In genomic region chr20:1320016-1320415, GRCh38 we compare ENCODE assay signal across 20 cellular contexts. TPM values are rescaled to one million over a fixed set of nuclear protein-coding genes. Genes with fewer than 3 reads are reported as not detected.
DNase-seq lines count a peak whose midpoint lies in the region; TF ChIP-seq lines count a peak whose summit lies in the region.
"Had no signal": no experiment of that assay in that cellular context is flagged by ENCODE, and none has a peak within 500 bp of the region (broad histone marks: within the 10 kb centered on the region; RNA-seq: fewer than 3 reads in every experiment).

No MANE protein-coding gene starts in this region.

- H3K4me3 Mint-ChIP-seq in activated naive CD4-positive, alpha-beta T cell treated with anti-CD3 and anti-CD28 coated beads, Interleukin-2, amount 50 U/mL, for 24 hours, result no peak overlapping the region
- H3K4me3 Mint-ChIP-seq in IgD-negative memory B cell (no peak overlapping the region), neural crest cell (peak overlapping the region; percentile 28)
- no peak overlapping the region for H3K4me3 Mint-ChIP-seq in activated T-helper 2 cell treated with anti-CD3 and anti-CD28 coated beads, Interferon-gamma antibody, Interleukin-2, Interleukin-4, amounts not matched to agents 10 μg/mL and 5 μg/mL and 100 μg/mL, durations not matched to agents 14 hours and 24 hours and 36 hours (ENCODE audit: low read depth)
- H3K4me3 Mint-ChIP-seq: CD8-positive, alpha-beta T cell; HFFc6 had no signal

- intact Hi-C loops in spleen (cut with DNase I; ENCODE audit: low total_unique reads), result no loop called here
- intact Hi-C loops in activated T-helper 2 cell treated with anti-CD3 and anti-CD28 coated beads, Interferon-gamma antibody, Interleukin-2, Interleukin-4, amounts not matched to agents 10 μg/mL and 5 μg/mL and 100 μg/mL, durations not matched to agents 14 hours and 24 hours and 36 hours (cut with micrococcal nuclease), result loop anchor here (10.0 kb wide), 2 partner anchors 345 to 785 kb away; partner anchors contain the start of gene STK35

- peak overlapping the region; percentile 79 for H3K27ac Mint-ChIP-seq in activated naive CD4-positive, alpha-beta T cell treated with anti-CD3 and anti-CD28 coated beads, Interleukin-2, amount 50 U/mL, for 24 hours
- peak overlapping the region in 2 of 3 donors; percentile 37 to 57 for H3K27ac Mint-ChIP-seq in IgD-negative memory B cell
- H3K27ac Mint-ChIP-seq in neural crest cell (ENCODE audit: unreplicated experiment), result no peak overlapping the region
- no peak overlapping the region for H3K27ac Mint-ChIP-seq in activated T-helper 2 cell treated with anti-CD3 and anti-CD28 coated beads, Interferon-gamma antibody, Interleukin-2, Interleukin-4, amounts not matched to agents 10 μg/mL and 5 μg/mL and 100 μg/mL, durations not matched to agents 14 hours and 24 hours and 36 hours
- H3K27ac Mint-ChIP-seq: CD8-positive, alpha-beta T cell; HFFc6 had no signal

- no peaks in the 10 kb centered on the region for H3K36me3 ChIP-seq in spleen
- H3K36me3 ChIP-seq in BE2C, result no peaks in the 10 kb centered on the region
- H3K36me3 ChIP-seq: BLaER1 had no signal

- no peaks in the 10 kb centered on the region for H3K9me3 ChIP-seq in spleen
- H3K9me3 ChIP-seq in BE2C, result no peaks in the 10 kb centered on the region
- H3K9me3 ChIP-seq: A549, BLaER1 had no signal

- H3K4me1 Mint-ChIP-seq in activated naive CD4-positive, alpha-beta T cell treated with anti-CD3 and anti-CD28 coated beads, Interleukin-2, amount 50 U/mL, for 24 hours, result no peaks in the 10 kb centered on the region
- H3K4me1 Mint-ChIP-seq in IgD-negative memory B cell (peaks cover 0 to 3% (median 0%) of the 10 kb centered on the region in 3 donors), neural crest cell (no peaks in the 10 kb centered on the region)
- peaks cover 34% of the 10 kb centered on the region for H3K4me1 Mint-ChIP-seq in activated T-helper 2 cell treated with anti-CD3 and anti-CD28 coated beads, Interferon-gamma antibody, Interleukin-2, Interleukin-4, amounts not matched to agents 10 μg/mL and 5 μg/mL and 100 μg/mL, durations not matched to agents 14 hours and 24 hours and 36 hours (ENCODE audit: low read depth)

- no peak for DNase-seq in activated naive CD4-positive, alpha-beta T cell treated with anti-CD3 and anti-CD28 coated beads, Interleukin-2, amount 50 U/mL, for 16 hours
- no peak for DNase-seq in neural crest cell (ENCODE audit: low read depth, low spot score)
- DNase-seq in spleen, result peak; percentile 38
- DNase-seq in islet precursor cell, result no peak
- DNase-seq in BE2C, result no peak
- DNase-seq in activated T-helper 2 cell treated with anti-CD3 and anti-CD28 coated beads, Interferon-gamma antibody, Interleukin-2, Interleukin-4, amounts not matched to agents 10 μg/mL and 5 μg/mL and 100 μg/mL, durations not matched to agents 14 hours and 24 hours and 36 hours (ENCODE audit: low spot score), result no peak
- DNase-seq: AML-193; Calu3; CD8-positive, alpha-beta T cell; DMS79 treated with DMSO at 0.1 percent for 48 hours; GF-D8; GOT3; H7; HFFc6 had no signal

- no peak overlapping the region for H3K27ac ChIP-seq in spleen
- H3K27ac ChIP-seq: 22Rv1, A549, BLaER1, HL-60 had no signal

- H3K27me3 ChIP-seq in spleen (replicated peaks in 1 of 7) (no peaks in the 10 kb centered on the region), BE2C (no peaks in the 10 kb centered on the region)
- H3K27me3 ChIP-seq: BLaER1 had no signal

- no peak for TF ChIP-seq POLR2A in spleen (IDR thresholded peaks at IDR 0.05)

- no peaks in the 10 kb centered on the region for H3K27me3 Mint-ChIP-seq in activated naive CD4-positive, alpha-beta T cell treated with anti-CD3 and anti-CD28 coated beads, Interleukin-2, amount 50 U/mL, for 24 hours
- H3K27me3 Mint-ChIP-seq in IgD-negative memory B cell (no peaks in the 10 kb centered on the region), neural crest cell (ENCODE audit: low read depth) (no peaks in the 10 kb centered on the region)
- H3K27me3 Mint-ChIP-seq in activated T-helper 2 cell treated with anti-CD3 and anti-CD28 coated beads, Interferon-gamma antibody, Interleukin-2, Interleukin-4, amounts not matched to agents 10 μg/mL and 5 μg/mL and 100 μg/mL, durations not matched to agents 14 hours and 24 hours and 36 hours (ENCODE audit: low read depth), result no peaks in the 10 kb centered on the region

- no peaks in the 10 kb centered on the region for H3K36me3 Mint-ChIP-seq in activated naive CD4-positive, alpha-beta T cell treated with anti-CD3 and anti-CD28 coated beads, Interleukin-2, amount 50 U/mL, for 24 hours
- H3K36me3 Mint-ChIP-seq in IgD-negative memory B cell, result peaks cover 1% of the 10 kb centered on the region
- H3K36me3 Mint-ChIP-seq in neural crest cell (ENCODE audit: low read depth), result no peaks in the 10 kb centered on the region
- peaks cover 3% of the 10 kb centered on the region for H3K36me3 Mint-ChIP-seq in activated T-helper 2 cell treated with anti-CD3 and anti-CD28 coated beads, Interferon-gamma antibody, Interleukin-2, Interleukin-4, amounts not matched to agents 10 μg/mL and 5 μg/mL and 100 μg/mL, durations not matched to agents 14 hours and 24 hours and 36 hours (ENCODE audit: low read depth)
- H3K36me3 Mint-ChIP-seq: CD8-positive, alpha-beta T cell had no signal

- no peak for TF ChIP-seq CTCF in neural crest cell (conservative IDR thresholded peaks at IDR 0.05)
- TF ChIP-seq CTCF in spleen (IDR thresholded peaks at IDR 0.05 in 8 of 11, conservative IDR thresholded peaks at IDR 0.05 in 3 of 11), result no peak
- TF ChIP-seq CTCF in BE2C (IDR thresholded peaks at IDR 0.05; ENCODE audit: low read depth, low read length), result no peak

- WGBS in spleen, 5 donors, result 83 to 95% (median 93%) methylated on average over 6 of the region's 6 CpGs

- H3K4me1 ChIP-seq in spleen, result peaks cover 7 to 39% (median 20%) of the 10 kb centered on the region in 6 donors
- no peaks in the 10 kb centered on the region for H3K4me1 ChIP-seq in BE2C

- no peaks in the 10 kb centered on the region for H3K9me3 Mint-ChIP-seq in activated naive CD4-positive, alpha-beta T cell treated with anti-CD3 and anti-CD28 coated beads, Interleukin-2, amount 50 U/mL, for 24 hours
- H3K9me3 Mint-ChIP-seq in IgD-negative memory B cell, result no peaks in the 10 kb centered on the region
- H3K9me3 Mint-ChIP-seq in neural crest cell, result no peaks in the 10 kb centered on the region
- peaks cover 4% of the 10 kb centered on the region for H3K9me3 Mint-ChIP-seq in activated T-helper 2 cell treated with anti-CD3 and anti-CD28 coated beads, Interferon-gamma antibody, Interleukin-2, Interleukin-4, amounts not matched to agents 10 μg/mL and 5 μg/mL and 100 μg/mL, durations not matched to agents 14 hours and 24 hours and 36 hours
- H3K9me3 Mint-ChIP-seq: CD8-positive, alpha-beta T cell; HFFc6 had no signal

- no peak overlapping the region for H3K4me3 ChIP-seq in spleen
- H3K4me3 ChIP-seq in BE2C (ENCODE audit: low read depth, low read length), result no peak overlapping the region
- H3K4me3 ChIP-seq: A549, BLaER1 had no signal

RNA-seq across cellular contexts. Expression of gene SDCBP2, which starts 8.9 kb away (rescaled TPM):
- 0.91 TPM for polyA plus RNA-seq in IgD-negative memory B cell
- 1.6 and 2.4 TPM in 2 replicates for total RNA-seq in neural crest cell
- 1 to 10 TPM; 2.1 to 7.1 (median 3.5) TPM for total RNA-seq in spleen
- polyA plus RNA-seq in spleen, result 1 to 10 TPM; 2.0 to 3.7 (median 3.0) TPM
- 15.9 TPM for polyA plus RNA-seq in BE2C (2012; ENCODE audit: insufficient read depth, insufficient read length, low read depth)
- total RNA-seq in activated T-helper 2 cell treated with anti-CD3 and anti-CD28 coated beads, Interferon-gamma antibody, Interleukin-2, Interleukin-4, amounts not matched to agents 10 μg/mL and 5 μg/mL and 100 μg/mL, durations not matched to agents 14 hours and 24 hours and 36 hours, result 3.2 and 4.1 TPM in 2 replicates

RNA-seq across cellular contexts. Expression of gene SNPH, which starts 53.9 kb away (rescaled TPM):
- polyA plus RNA-seq in IgD-negative memory B cell (1.3 TPM), spleen (1 to 10 TPM in 1 of 3 donors, under 1 TPM in 2; 0.58 to 1.8 (median 0.80) TPM)
- total RNA-seq in neural crest cell (3.0 and 3.3 TPM in 2 replicates), spleen (1 to 10 TPM; 2.0 to 3.5 (median 2.3) TPM)
- 0.09 TPM for polyA plus RNA-seq in BE2C (2012; ENCODE audit: insufficient read depth, insufficient read length, low read depth)
- total RNA-seq in activated T-helper 2 cell treated with anti-CD3 and anti-CD28 coated beads, Interferon-gamma antibody, Interleukin-2, Interleukin-4, amounts not matched to agents 10 μg/mL and 5 μg/mL and 100 μg/mL, durations not matched to agents 14 hours and 24 hours and 36 hours, result 2.7 and 3.1 TPM in 2 replicates

Comparison
In these comparisons a context has a peak if more than half of its experiments do, and no peak if none do; other contexts are left out.
1. H3K27ac Mint-ChIP-seq: peak in activated naive CD4-positive, alpha-beta T cell treated with anti-CD3 and anti-CD28 coated beads, Interleukin-2, amount 50 U/mL, for 24 hours (single experiment) and IgD-negative memory B cell (2 of 3); none in neural crest cell (single experiment) and activated T-helper 2 cell treated with anti-CD3 and anti-CD28 coated beads, Interferon-gamma antibody, Interleukin-2, Interleukin-4, amounts not matched to agents 10 μg/mL and 5 μg/mL and 100 μg/mL, durations not matched to agents 14 hours and 24 hours and 36 hours (single experiment).